ENCODE assay signal across 27 cellular contexts in the genomic region with DNA sequence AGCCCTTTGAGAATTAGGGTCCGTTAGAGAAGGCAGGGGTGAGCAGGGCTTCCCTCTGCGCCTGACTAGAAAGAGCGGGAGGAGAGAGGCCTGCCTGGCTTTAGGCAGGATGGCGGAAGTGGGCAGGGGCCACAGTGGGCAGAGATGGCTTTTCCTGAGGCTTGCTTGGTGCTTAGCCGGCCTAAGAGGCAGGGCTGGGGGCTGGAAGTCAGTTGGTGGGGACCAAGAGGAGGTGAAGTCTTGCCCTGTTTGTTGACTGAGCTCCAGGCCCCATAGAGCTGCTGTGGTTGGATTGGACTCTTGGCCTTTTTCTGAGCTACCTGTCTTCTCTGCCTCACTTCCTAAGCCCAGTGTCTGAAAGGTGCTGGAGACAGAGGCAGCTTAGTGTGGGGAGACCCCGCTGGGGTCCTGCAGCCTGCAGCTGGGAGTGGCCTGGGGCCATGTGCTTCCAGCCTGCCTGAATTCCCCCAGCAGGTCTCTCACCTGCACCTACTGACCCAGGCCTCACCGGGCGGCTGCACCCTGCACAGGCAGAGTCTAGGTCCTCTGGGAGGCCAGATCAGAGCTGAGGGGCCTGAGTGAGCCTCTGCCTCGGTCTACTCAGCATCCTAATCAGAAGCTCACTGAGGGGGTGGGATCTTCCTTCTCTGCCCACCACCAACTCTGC. TPM values are rescaled to one million over a fixed set of nuclear protein-coding genes. Genes with fewer than 3 reads are reported as not detected.
DNase-seq lines count a peak whose midpoint lies in the region; ATAC-seq and TF ChIP-seq lines count a peak whose summit lies in the region.
"Had no signal": no experiment of that assay in that cellular context is flagged by ENCODE, and none has a peak within 500 bp of the region (broad histone marks: within the 10 kb centered on the region; RNA-seq: fewer than 3 reads in every experiment).

No MANE protein-coding gene starts in this region.

- TF ChIP-seq CTCF in stomach (IDR thresholded peaks at IDR 0.05), result no peak

- H3K4me3 ChIP-seq in H7 (ENCODE audit: insufficient read depth, low read depth, low read length), result no peak overlapping the region
- no peak overlapping the region for H3K4me3 ChIP-seq in stomach
- H3K4me3 ChIP-seq: A549; BLaER1 treated with 17β-estradiol and CSF1 and Interleukin-3, amounts not matched to agents 10 nM and 100 nM; PC-9; SJCRH30 had no signal

- DNase-seq in H7 (peak; percentile 43), left lobe of liver (ENCODE audit: low spot score) (peak; percentile 31), stomach (peak; percentile 7), NCI-H2227 (lab: John Stamatoyannopoulos, UW; ENCODE audit: unreplicated experiment) (no peak)
- DNase-seq in activated CD8-positive, alpha-beta memory T cell treated with anti-CD3 and anti-CD28 coated beads, Interleukin-2, amount 50 U/mL, for 48 hours, result peak; percentile 25
- no peak for DNase-seq in activated naive CD4-positive, alpha-beta T cell (lab: John Stamatoyannopoulos, UW)
- DNase-seq: AML-193; CD4-positive, alpha-beta T cell; GOT3; Kasumi-1; NCI-H1092 treated with DMSO at 0.1 percent for 48 hours; NCI-H1436; NCI-H187; NCI-H2081 treated with DMSO at 0.1 percent for 48 hours; NCI-H2171; NCI-H524 treated with DMSO at 0.1 percent for 48 hours; NCI-H82; NK-92 treated with Interleukin-12 subunit alpha and Interleukin-12 subunit beta, amount 100 ng/mL, for 24 hours; PC-9 had no signal

- intact Hi-C loops in stomach (cut with DNase I; ENCODE audit: low total_unique reads), result loop anchor here (10.0 kb wide), 2 partner anchors 120 to 200 kb away; no protein-coding TSS in a partner anchor

- 84 to 93% (median 87%) methylated on average over 9 of the region's 9 CpGs for WGBS in stomach, 5 donors

- H3K27me3 ChIP-seq in H7 (ENCODE audit: control insufficient read depth, insufficient read depth, low read length), result no peaks in the 10 kb centered on the region; the same call in 1 of the 2 replicates
- peaks cover 0 to 10% (median 8%) of the 10 kb centered on the region in 3 donors for H3K27me3 ChIP-seq in stomach
- H3K27me3 ChIP-seq: BLaER1 treated with 17β-estradiol and CSF1 and Interleukin-3, amounts not matched to agents 10 nM and 100 nM; SJCRH30 had no signal

- TF ChIP-seq EP300 in stomach (IDR thresholded peaks at IDR 0.05), result no peak

- H3K4me1 ChIP-seq in stomach, result peaks cover 0 to 15% (median 11%) of the 10 kb centered on the region in 4 donors
- H3K4me1 ChIP-seq: SJCRH30 had no signal

- H3K36me3 ChIP-seq in H7 (replicated peaks; ENCODE audit: control insufficient read depth, insufficient read depth, low read length) (peaks cover 7% of the 10 kb centered on the region), stomach (peaks cover 0 to 16% (median 5%) of the 10 kb centered on the region in 4 donors)
- H3K36me3 ChIP-seq: BLaER1 treated with 17β-estradiol and CSF1 and Interleukin-3, amounts not matched to agents 10 nM and 100 nM; SJCRH30 had no signal

- no peak overlapping the region for H3K27ac ChIP-seq in stomach
- H3K27ac ChIP-seq: A549; BLaER1 treated with 17β-estradiol and CSF1 and Interleukin-3, amounts not matched to agents 10 nM and 100 nM; PC-9; SJCRH30 had no signal

- no peaks in the 10 kb centered on the region for H3K9me3 ChIP-seq in stomach
- H3K9me3 ChIP-seq: A549, SJCRH30 had no signal

- TF ChIP-seq POLR2A in stomach (IDR thresholded peaks at IDR 0.05), result no peak

- ATAC-seq in left lobe of liver (no peak), HG02973 (IDR thresholded peaks at IDR 0.05; ENCODE audit: unreplicated experiment) (no peak)
- ATAC-seq: A549, HCT116, HepG2, Right ventricle myocardium inferior, SK-N-SH treated with all-trans-retinoic acid at 6 μM for 48 hours had no signal

RNA-seq across cellular contexts. Expression of gene FAM241B, which starts 4.8 kb away (rescaled TPM):
- 5.8 and 8.4 TPM in 2 replicates for total RNA-seq in H7 (2014; rRNA removed; shearing (Covaris generic))
- total RNA-seq in left lobe of liver, result 1.2 TPM
- total RNA-seq in stomach, result under 1 TPM in 2 of 5 donors, not detected in 3; 0.55 to 0.58 TPM
- 1 to 10 TPM; 4.0 to 7.4 (median 4.6) TPM for polyA plus RNA-seq in stomach

Comparison
In these comparisons a context has a peak if more than half of its experiments do, and no peak if none do; other contexts are left out.
1. DNase-seq: peak in H7 (single experiment), activated CD8-positive, alpha-beta memory T cell treated with anti-CD3 and anti-CD28 coated beads, Interleukin-2, amount 50 U/mL, for 48 hours (single experiment), left lobe of liver (single experiment) and stomach (single experiment); none in NCI-H2227 (single experiment) and activated naive CD4-positive, alpha-beta T cell (0 of 4).